Comparison of ENCODE assay signal across 22 cellular contexts in genomic region chr11:46900091-46900746, GRCh38. TPM values are rescaled to one million over a fixed set of nuclear protein-coding genes. Genes with fewer than 3 reads are reported as not detected.
DNase-seq lines count a peak whose midpoint lies in the region; ATAC-seq and TF ChIP-seq lines count a peak whose summit lies in the region.
"Had no signal": no experiment of that assay in that cellular context is flagged by ENCODE, and none has a peak within 500 bp of the region (broad histone marks: within the 10 kb centered on the region; RNA-seq: fewer than 3 reads in every experiment).

No MANE protein-coding gene starts in this region.

- 93% methylated on average over 12 of the region's 13 CpGs for WGBS in mammary epithelial cell (ENCODE audit: low coverage, missing lambda C conversion rate)

- H3K4me2 ChIP-seq in mammary epithelial cell (ENCODE audit: insufficient read depth, low read depth, low read length): no peak overlapping the region

- no peaks in the 10 kb centered on the region for H3K79me2 ChIP-seq in mammary epithelial cell (ENCODE audit: insufficient read depth, low read length)

- ATAC-seq in left lobe of liver (no peak), GM21515 (IDR thresholded peaks at IDR 0.05; ENCODE audit: unreplicated experiment) (no peak)
- ATAC-seq: GM12878, HCT116 had no signal

- H3K9me3 ChIP-seq in breast epithelium (no peaks in the 10 kb centered on the region), mammary epithelial cell (replicated peaks; ENCODE audit: insufficient read depth, low read length) (no peaks in the 10 kb centered on the region)
- H3K9me3 ChIP-seq: SJSA1 had no signal

- DNase-seq in MCF 10A (ENCODE audit: unreplicated experiment): peak; percentile 68
- no peak for DNase-seq in breast epithelium (ENCODE audit: low spot score in 2 of 2)
- DNase-seq in mammary epithelial cell: peak; percentile 31
- no peak for DNase-seq in neural crest cell (ENCODE audit: low read depth, low spot score)
- no peak for DNase-seq in caudate nucleus (lab: John Stamatoyannopoulos, UW)
- no peak for DNase-seq in left lobe of liver (ENCODE audit: low spot score)
- DNase-seq in stimulated activated CD4-positive, alpha-beta T cell treated with anti-CD3 and anti-CD28 coated beads, Interleukin-12 subunit alpha, Interleukin-12 subunit beta, amount 100 ng/mL, for 4 hours: no peak
- DNase-seq: CD4-positive, alpha-beta memory T cell; DND-41; GDM1; GM23248; KG1; NCI-H1105 treated with DMSO at 0.1 percent for 48 hours; NCI-H187 treated with DMSO at 0.1 percent for 48 hours; NCI-H2171; NCI-H446 treated with DMSO at 0.1 percent for 48 hours; NK-92 treated with Interleukin-12 subunit alpha and Interleukin-12 subunit beta, amount 100 ng/mL, for 24 hours; OCI-M1 had no signal

- dilution Hi-C loops in mammary epithelial cell (cut with HindIII; ENCODE audit: low sequenced_read_pairs): loop anchor here (25.0 kb wide), 1 partner anchor 262 kb away; no protein-coding TSS in a partner anchor

- no TSS peak for BruUV-seq in MCF 10A (replicated peaks; lab: Mats Ljungman, UMichigan)
- BruUV-seq in mammary epithelial cell (replicated peaks; lab: Mats Ljungman, UMichigan): no TSS peak

- H3K27ac Mint-ChIP-seq in MCF 10A (ENCODE audit: low read depth, unreplicated experiment) (no peak overlapping the region), neural crest cell (ENCODE audit: unreplicated experiment) (peak overlapping the region; percentile 81)

- no peak overlapping the region for H2AFZ ChIP-seq in mammary epithelial cell (ENCODE audit: low read depth, low read length)
- H2AFZ ChIP-seq: GM23248 had no signal

- in situ Hi-C loops in mammary epithelial cell (cut with MboI; ENCODE audit: low sequenced_read_pairs in 2 of 2): no loop called here

- peaks cover 12% of the 10 kb centered on the region for H3K4me1 Mint-ChIP-seq in MCF 10A (ENCODE audit: insufficient read depth, unreplicated experiment)
- peaks cover 14% of the 10 kb centered on the region for H3K4me1 Mint-ChIP-seq in neural crest cell
- H3K4me1 Mint-ChIP-seq: CD4-positive, alpha-beta memory T cell had no signal

- no peaks in the 10 kb centered on the region for H3K4me1 ChIP-seq in breast epithelium
- no peaks in the 10 kb centered on the region for H3K4me1 ChIP-seq in mammary epithelial cell (ENCODE audit: insufficient read depth, low read length)
- H3K4me1 ChIP-seq: SJSA1 had no signal

- intact Hi-C loops in MCF 10A (cut with micrococcal nuclease): no loop called here
- intact Hi-C loops in breast epithelium (cut with DNase I; ENCODE audit: low total_unique reads): loop anchor here (2.0 kb wide), 1 partner anchor 57 kb away; no protein-coding TSS in a partner anchor
- intact Hi-C loops in mammary epithelial cell (cut with micrococcal nuclease): no loop called here

- H4K20me1 ChIP-seq in mammary epithelial cell (ENCODE audit: insufficient read depth, low read length): no peaks in the 10 kb centered on the region

- no peaks in the 10 kb centered on the region for H3K27me3 ChIP-seq in breast epithelium
- no peaks in the 10 kb centered on the region for H3K27me3 ChIP-seq in mammary epithelial cell (ENCODE audit: insufficient read depth, low read length)
- H3K27me3 ChIP-seq: SJSA1 had no signal

- H3K9ac ChIP-seq in mammary epithelial cell (ENCODE audit: insufficient read depth, low read length): no peak overlapping the region
- H3K9ac ChIP-seq: GM23248 had no signal

- no peaks in the 10 kb centered on the region for H3K36me3 Mint-ChIP-seq in MCF 10A (ENCODE audit: insufficient read depth, unreplicated experiment)
- H3K36me3 Mint-ChIP-seq in neural crest cell (ENCODE audit: low read depth): peaks cover 10% of the 10 kb centered on the region
- H3K36me3 Mint-ChIP-seq: CD4-positive, alpha-beta memory T cell had no signal

- CTCF ChIA-PET in MCF 10A (lab: Yijun Ruan, JAX) (interaction anchor here (0.6 to 1.6 kb wide), 5 partner anchors 32 to 360 kb away, joined by 4 to 12 read pairs (median 4); no protein-coding TSS in a partner anchor), mammary epithelial cell (lab: Charles Lee; ENCODE audit: low non-redundant PET) (no interaction called here)

- H3K27ac ChIP-seq in breast epithelium (no peak overlapping the region), mammary epithelial cell (ENCODE audit: insufficient read depth, low read depth, low read length) (no peak overlapping the region), caudate nucleus (ENCODE audit: low read depth, low read length) (no peak overlapping the region)
- H3K27ac ChIP-seq: GM23248, SJSA1 had no signal

- H3K9me3 Mint-ChIP-seq in MCF 10A (ENCODE audit: unreplicated experiment) (no peaks in the 10 kb centered on the region), neural crest cell (no peaks in the 10 kb centered on the region)
- H3K9me3 Mint-ChIP-seq: CD4-positive, alpha-beta memory T cell had no signal

- no peaks in the 10 kb centered on the region for H3K36me3 ChIP-seq in breast epithelium
- H3K36me3 ChIP-seq in mammary epithelial cell (ENCODE audit: insufficient read depth, low read length): no peaks in the 10 kb centered on the region
- H3K36me3 ChIP-seq: SJSA1 had no signal

- H3K4me3 ChIP-seq in breast epithelium (no peak overlapping the region), mammary epithelial cell (replicated peaks in 1 of 3; ENCODE audit: insufficient read depth in 1 of 3, low read depth in 2 of 3, low read length in 3 of 3) (no peak overlapping the region)
- H3K4me3 ChIP-seq: GM12878, GM23248, SJSA1 had no signal

- POLR2A ChIA-PET in MCF 10A (lab: Yijun Ruan, JAX): interaction anchor here (0.9 to 1.8 kb wide), 4 partner anchors 11 to 17 kb away, joined by 3 to 5 read pairs (median 4); no protein-coding TSS in a partner anchor

- H3K4me3 Mint-ChIP-seq in MCF 10A (ENCODE audit: unreplicated experiment) (no peak overlapping the region), neural crest cell (no peak overlapping the region)
- H3K4me3 Mint-ChIP-seq: CD4-positive, alpha-beta memory T cell had no signal

- TF ChIP-seq POLR2A in breast epithelium (IDR thresholded peaks at IDR 0.05): no peak

- H3K27me3 Mint-ChIP-seq in MCF 10A (ENCODE audit: insufficient read depth, unreplicated experiment): peaks cover 7% of the 10 kb centered on the region
- H3K27me3 Mint-ChIP-seq in neural crest cell (ENCODE audit: low read depth): no peaks in the 10 kb centered on the region

- TF ChIP-seq CTCF in MCF 10A (IDR thresholded peaks at IDR 0.05; ENCODE audit: unreplicated experiment): no peak
- no peak for TF ChIP-seq CTCF in breast epithelium (IDR thresholded peaks at IDR 0.05)
- no peak for TF ChIP-seq CTCF in mammary epithelial cell (conservative IDR thresholded peaks at IDR 0.05 in 1 of 2, IDR thresholded peaks at IDR 0.05 in 1 of 2; ENCODE audit: extremely low read depth in 1 of 2, insufficient read depth in 1 of 2, low read depth in 1 of 2, low read length in 2 of 2)
- no peak for TF ChIP-seq CTCF in neural crest cell (conservative IDR thresholded peaks at IDR 0.05)

RNA-seq across cellular contexts. Expression of gene LRP4, which starts 18.1 kb away (rescaled TPM):
- 0.88 and 1.0 TPM in 2 replicates for total RNA-seq in MCF 10A (2022)
- total RNA-seq in breast epithelium: 1 to 10 TPM; 5.2 to 7.5 (median 6.4) TPM
- total RNA-seq in mammary epithelial cell: 1 to 10 TPM; 2.7 to 5.7 TPM
- 3.8 TPM for polyA plus RNA-seq in mammary epithelial cell
- 7.0 TPM for polyA minus RNA-seq in mammary epithelial cell
- 23.5 and 24.5 TPM in 2 replicates for total RNA-seq in neural crest cell
- total RNA-seq in left lobe of liver: 0.50 TPM
- total RNA-seq: CD4-positive, alpha-beta memory T cell had no signal
- polyA plus RNA-seq: CD4-positive, alpha-beta memory T cell had no signal

RNA-seq across cellular contexts. Expression of gene CSTPP1, which starts 36.3 kb away (rescaled TPM):
- total RNA-seq in MCF 10A (2022) (19.2 and 22.0 TPM in 2 replicates), breast epithelium (10 to 100 TPM; 13.4 to 43.6 (median 30.5) TPM), mammary epithelial cell (10 to 100 TPM; 25.7 to 35.0 TPM), neural crest cell (58.5 and 60.1 TPM in 2 replicates), left lobe of liver (4.1 TPM)
- 31.6 TPM for polyA plus RNA-seq in mammary epithelial cell
- polyA minus RNA-seq in mammary epithelial cell: 25.9 TPM

RNA-seq across cellular contexts. Expression of gene CKAP5, which starts 54.1 kb away (rescaled TPM):
- 170 and 193 TPM in 2 replicates for total RNA-seq in MCF 10A (2022)
- 10 to 100 TPM; 32.1 to 45.2 (median 41.4) TPM for total RNA-seq in breast epithelium
- total RNA-seq in mammary epithelial cell: 100 to 1,000 TPM in 1 of 2 donors, 10 to 100 TPM in 1; 60.3 to 128 TPM
- polyA plus RNA-seq in mammary epithelial cell: 60.0 TPM
- polyA minus RNA-seq in mammary epithelial cell: 110 TPM
- total RNA-seq in neural crest cell: 253 TPM in 2 replicates
- total RNA-seq in left lobe of liver: 19.5 TPM

Comparison
In these comparisons a context has a peak if more than half of its experiments do, and no peak if none do; other contexts are left out.
1. DNase-seq: peak in MCF 10A (single experiment) and mammary epithelial cell (single experiment); none in breast epithelium (0 of 2), neural crest cell (single experiment), caudate nucleus (0 of 61), left lobe of liver (single experiment) and stimulated activated CD4-positive, alpha-beta T cell treated with anti-CD3 and anti-CD28 coated beads, Interleukin-12 subunit alpha, Interleukin-12 subunit beta, amount 100 ng/mL, for 4 hours (single experiment).